In the genomic region with DNA sequence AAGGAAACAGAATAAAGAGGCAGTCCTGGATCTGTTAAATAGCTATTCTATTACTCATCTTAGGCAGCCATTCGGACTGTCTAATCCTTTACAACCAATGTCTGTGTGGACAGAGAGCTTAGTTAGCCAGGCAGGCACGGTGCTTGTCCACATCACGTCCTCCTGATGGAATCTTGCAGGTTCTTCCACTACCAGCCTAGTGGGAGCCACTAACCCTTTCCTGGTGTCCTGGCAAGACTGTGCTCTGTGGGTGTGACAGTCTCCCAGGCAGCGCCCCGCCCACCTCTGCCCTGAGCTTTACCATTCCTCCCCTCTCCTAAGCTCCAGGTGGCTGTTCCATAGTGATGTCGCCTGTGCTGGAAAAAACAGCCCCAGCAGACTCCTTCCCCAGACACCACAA, we compare ENCODE assay signal across 8 cellular contexts.
A peak's percentile ranks its signal among the peaks of the same experiment; 100 is the strongest.
DNase-seq lines count a peak whose midpoint lies in the region; ATAC-seq and TF ChIP-seq lines count a peak whose summit lies in the region.

No MANE protein-coding gene starts in this region.

- H3K27ac ChIP-seq in CD4-positive, CD25-positive, alpha-beta regulatory T cell (ENCODE audit: insufficient read depth, low read length, poor library complexity, severe bottlenecking), result no peak overlapping the region
- no peak overlapping the region for H3K27ac ChIP-seq in uterus

- no peak overlapping the region for H3K4me3 ChIP-seq in CD4-positive, CD25-positive, alpha-beta regulatory T cell (ENCODE audit: low read depth, low read length)
- no peak overlapping the region for H3K4me3 ChIP-seq in uterus

- H3K9me3 ChIP-seq in CD4-positive, CD25-positive, alpha-beta regulatory T cell (ENCODE audit: control insufficient read depth in 2 of 2, low read length in 2 of 2), result no peaks in the 10 kb centered on the region
- no peaks in the 10 kb centered on the region for H3K9me3 ChIP-seq in uterus

- no peak for TF ChIP-seq CTCF in uterus (IDR thresholded peaks at IDR 0.05)

- DNase-seq in CD4-positive, CD25-positive, alpha-beta regulatory T cell, result no peak
- DNase-seq in HPDE6-E6E7 (ENCODE audit: extremely low spot score), result peak; percentile 43
- DNase-seq in activated naive CD4-positive, alpha-beta T cell treated with anti-CD3 and anti-CD28 coated beads, Interleukin-2, amount 50 U/mL, for 16 hours, result peak; percentile 30
- no peak for DNase-seq in memory B cell (ENCODE audit: low spot score in 2 of 2)
- no peak for DNase-seq in uterus
- DNase-seq in putamen (ENCODE audit: low spot score), result no peak

- H3K4me1 Mint-ChIP-seq in CD4-positive, CD25-positive, alpha-beta regulatory T cell, result peaks cover 16 to 54% (median 33%) of the 10 kb centered on the region in 4 donors
- peaks cover 38% of the 10 kb centered on the region for H3K4me1 Mint-ChIP-seq in memory B cell

- TF ChIP-seq POLR2A in uterus (IDR thresholded peaks at IDR 0.05), result no peak

- H3K27me3 ChIP-seq in CD4-positive, CD25-positive, alpha-beta regulatory T cell (ENCODE audit: control insufficient read depth, insufficient read depth, low read length), result no peaks in the 10 kb centered on the region
- no peaks in the 10 kb centered on the region for H3K27me3 ChIP-seq in uterus

- H3K4me1 ChIP-seq in CD4-positive, CD25-positive, alpha-beta regulatory T cell (ENCODE audit: control insufficient read depth, insufficient read depth, low read length, poor library complexity, severe bottlenecking), result peaks cover 26% of the 10 kb centered on the region
- no peaks in the 10 kb centered on the region for H3K4me1 ChIP-seq in uterus

- H3K36me3 Mint-ChIP-seq in CD4-positive, CD25-positive, alpha-beta regulatory T cell, result no peaks in the 10 kb centered on the region
- H3K36me3 Mint-ChIP-seq in memory B cell, result no peaks in the 10 kb centered on the region

- H3K27ac Mint-ChIP-seq in CD4-positive, CD25-positive, alpha-beta regulatory T cell, result peak overlapping the region in 2 of 3 donors; percentile 23 to 85
- peak overlapping the region; percentile 87 for H3K27ac Mint-ChIP-seq in memory B cell

- H3K27me3 Mint-ChIP-seq in CD4-positive, CD25-positive, alpha-beta regulatory T cell, result no peaks in the 10 kb centered on the region
- no peaks in the 10 kb centered on the region for H3K27me3 Mint-ChIP-seq in memory B cell

- intact Hi-C loops in uterus (cut with DNase I; ENCODE audit: low total_unique reads), result no loop called here

- no peak for ATAC-seq in CD4-positive, CD25-positive, alpha-beta regulatory T cell (ENCODE audit: low read depth in 2 of 2)
- ATAC-seq in memory B cell (ENCODE audit: low read depth) (no peak), GM21737 (IDR thresholded peaks at IDR 0.05; ENCODE audit: unreplicated experiment) (no peak), GM18858 (IDR thresholded peaks at IDR 0.05; ENCODE audit: unreplicated experiment) (no peak)

- H3K36me3 ChIP-seq in CD4-positive, CD25-positive, alpha-beta regulatory T cell (ENCODE audit: control insufficient read depth, insufficient read depth, low read length), result no peaks in the 10 kb centered on the region
- H3K36me3 ChIP-seq in uterus, result no peaks in the 10 kb centered on the region

- no peaks in the 10 kb centered on the region for H3K9me3 Mint-ChIP-seq in CD4-positive, CD25-positive, alpha-beta regulatory T cell
- no peaks in the 10 kb centered on the region for H3K9me3 Mint-ChIP-seq in memory B cell

- peak overlapping the region in 2 of 4 donors; percentile 63 to 66 for H3K4me3 Mint-ChIP-seq in CD4-positive, CD25-positive, alpha-beta regulatory T cell
- H3K4me3 Mint-ChIP-seq in memory B cell, result peak overlapping the region; percentile 71

Comparison
In these comparisons a context has a peak if more than half of its experiments do, and no peak if none do; other contexts are left out.
1. DNase-seq: peak in HPDE6-E6E7 (single experiment) and activated naive CD4-positive, alpha-beta T cell treated with anti-CD3 and anti-CD28 coated beads, Interleukin-2, amount 50 U/mL, for 16 hours (single experiment); none in CD4-positive, CD25-positive, alpha-beta regulatory T cell (0 of 3), memory B cell (0 of 2), uterus (0 of 2) and putamen (single experiment).